1 cellular context compared by ENCODE assay signal in the genomic region with DNA sequence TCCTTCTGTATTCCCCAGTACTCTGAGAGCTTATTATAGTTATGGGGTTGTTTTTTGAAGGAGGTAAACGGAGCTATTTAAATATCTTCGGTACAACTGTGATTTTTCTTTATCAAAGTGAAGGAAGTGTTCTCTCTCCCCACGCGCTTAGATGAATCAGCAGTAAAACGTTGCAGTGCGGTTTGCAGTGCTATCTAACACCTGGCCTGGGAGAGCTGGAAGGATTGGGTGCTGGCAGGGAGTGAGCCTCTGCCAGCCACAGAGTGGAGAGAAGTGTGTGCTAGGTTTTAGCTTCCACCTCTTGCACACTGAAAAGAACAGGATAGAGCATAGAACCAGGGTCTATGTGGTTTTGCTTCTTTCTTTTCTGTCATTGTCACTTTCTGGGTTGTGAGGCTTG.
TF ChIP-seq lines count a peak whose summit lies in the region.

No MANE protein-coding gene starts in this region.

TF ChIP-seq in GM12878, 131 proteins besides CTCF, POLR2A, EP300 and RAD21 (continued from another document):
- TF ChIP-seq ZNF592 (IDR thresholded peaks at IDR 0.05) (no peak), ATF2 (IDR thresholded peaks at IDR 0.05; ENCODE audit: low read length) (0 out of 2 replicates have a peak, but pooled peaks have one; percentile 45), RBBP5 (conservative IDR thresholded peaks at IDR 0.05) (no peak), SP1 (IDR thresholded peaks at IDR 0.05; ENCODE audit: low read depth, low read length) (peak; percentile 91), ELK1 (IDR thresholded peaks at IDR 0.05; ENCODE audit: low read depth, low read length) (no peak), RUNX3 (IDR thresholded peaks at IDR 0.05; ENCODE audit: low read length) (peak; percentile 94), REST (IDR thresholded peaks at IDR 0.05; ENCODE audit: low read depth, low read length) (no peak), FOXM1 (IDR thresholded peaks at IDR 0.05; ENCODE audit: low read depth, low read length) (no peak), RFX5 (IDR thresholded peaks at IDR 0.05; ENCODE audit: low read depth, low read length) (no peak), BCL11A (IDR thresholded peaks at IDR 0.05; ENCODE audit: low read depth, low read length) (no peak), IKZF2 (IDR thresholded peaks at IDR 0.05) (0 out of 4 replicates have a peak, but pooled peaks of 1 of the 2 experiments have one; percentile 11), CBFB (IDR thresholded peaks at IDR 0.05; ENCODE audit: low read depth) (peak; percentile 76; the same call in 1 of the 2 replicates), ETV6 (conservative IDR thresholded peaks at IDR 0.05 in 1 of 2, IDR thresholded peaks at IDR 0.05 in 1 of 2; ENCODE audit: borderline replicate concordance in 1 of 2, low read depth in 1 of 2) (no peak), SIN3A (IDR thresholded peaks at IDR 0.05; ENCODE audit: low read depth, low read length) (no peak), BACH1 (IDR thresholded peaks at IDR 0.05; ENCODE audit: borderline replicate concordance) (no peak), YY1 (IDR thresholded peaks at IDR 0.05; ENCODE audit: low read depth, low read length) (0 out of 2 replicates have a peak, but pooled peaks have one; percentile 46), CREB1 (IDR thresholded peaks at IDR 0.05; ENCODE audit: low read depth) (0 out of 2 replicates have a peak, but pooled peaks have one; percentile 32), NRF1 (conservative IDR thresholded peaks at IDR 0.05; ENCODE audit: low read depth, low read length) (no peak), MYB (IDR thresholded peaks at IDR 0.05; ENCODE audit: borderline replicate concordance, low read depth, low read length) (no peak)
- TF ChIP-seq, protein P1, sequence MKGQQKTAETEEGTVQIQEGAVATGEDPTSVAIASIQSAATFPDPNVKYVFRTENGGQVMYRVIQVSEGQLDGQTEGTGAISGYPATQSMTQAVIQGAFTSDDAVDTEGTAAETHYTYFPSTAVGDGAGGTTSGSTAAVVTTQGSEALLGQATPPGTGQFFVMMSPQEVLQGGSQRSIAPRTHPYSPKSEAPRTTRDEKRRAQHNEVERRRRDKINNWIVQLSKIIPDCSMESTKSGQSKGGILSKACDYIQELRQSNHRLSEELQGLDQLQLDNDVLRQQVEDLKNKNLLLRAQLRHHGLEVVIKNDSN (IDR thresholded peaks at IDR 0.05; ENCODE audit: borderline replicate concordance, extremely low read length, insufficient read depth, low read depth, low read length): no peak
- TF ChIP-seq, protein P2, sequence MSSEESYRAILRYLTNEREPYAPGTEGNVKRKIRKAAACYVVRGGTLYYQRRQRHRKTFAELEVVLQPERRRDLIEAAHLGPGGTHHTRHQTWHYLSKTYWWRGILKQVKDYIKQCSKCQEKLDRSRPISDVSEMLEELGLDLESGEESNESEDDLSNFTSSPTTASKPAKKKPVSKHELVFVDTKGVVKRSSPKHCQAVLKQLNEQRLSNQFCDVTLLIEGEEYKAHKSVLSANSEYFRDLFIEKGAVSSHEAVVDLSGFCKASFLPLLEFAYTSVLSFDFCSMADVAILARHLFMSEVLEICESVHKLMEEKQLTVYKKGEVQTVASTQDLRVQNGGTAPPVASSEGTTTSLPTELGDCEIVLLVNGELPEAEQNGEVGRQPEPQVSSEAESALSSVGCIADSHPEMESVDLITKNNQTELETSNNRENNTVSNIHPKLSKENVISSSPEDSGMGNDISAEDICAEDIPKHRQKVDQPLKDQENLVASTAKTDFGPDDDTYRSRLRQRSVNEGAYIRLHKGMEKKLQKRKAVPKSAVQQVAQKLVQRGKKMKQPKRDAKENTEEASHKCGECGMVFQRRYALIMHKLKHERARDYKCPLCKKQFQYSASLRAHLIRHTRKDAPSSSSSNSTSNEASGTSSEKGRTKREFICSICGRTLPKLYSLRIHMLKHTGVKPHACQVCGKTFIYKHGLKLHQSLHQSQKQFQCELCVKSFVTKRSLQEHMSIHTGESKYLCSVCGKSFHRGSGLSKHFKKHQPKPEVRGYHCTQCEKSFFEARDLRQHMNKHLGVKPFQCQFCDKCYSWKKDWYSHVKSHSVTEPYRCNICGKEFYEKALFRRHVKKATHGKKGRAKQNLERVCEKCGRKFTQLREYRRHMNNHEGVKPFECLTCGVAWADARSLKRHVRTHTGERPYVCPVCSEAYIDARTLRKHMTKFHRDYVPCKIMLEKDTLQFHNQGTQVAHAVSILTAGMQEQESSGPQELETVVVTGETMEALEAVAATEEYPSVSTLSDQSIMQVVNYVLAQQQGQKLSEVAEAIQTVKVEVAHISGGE (CRISPR knock-in tag; IDR thresholded peaks at IDR 0.05): no peak
- TF ChIP-seq, protein P3, sequence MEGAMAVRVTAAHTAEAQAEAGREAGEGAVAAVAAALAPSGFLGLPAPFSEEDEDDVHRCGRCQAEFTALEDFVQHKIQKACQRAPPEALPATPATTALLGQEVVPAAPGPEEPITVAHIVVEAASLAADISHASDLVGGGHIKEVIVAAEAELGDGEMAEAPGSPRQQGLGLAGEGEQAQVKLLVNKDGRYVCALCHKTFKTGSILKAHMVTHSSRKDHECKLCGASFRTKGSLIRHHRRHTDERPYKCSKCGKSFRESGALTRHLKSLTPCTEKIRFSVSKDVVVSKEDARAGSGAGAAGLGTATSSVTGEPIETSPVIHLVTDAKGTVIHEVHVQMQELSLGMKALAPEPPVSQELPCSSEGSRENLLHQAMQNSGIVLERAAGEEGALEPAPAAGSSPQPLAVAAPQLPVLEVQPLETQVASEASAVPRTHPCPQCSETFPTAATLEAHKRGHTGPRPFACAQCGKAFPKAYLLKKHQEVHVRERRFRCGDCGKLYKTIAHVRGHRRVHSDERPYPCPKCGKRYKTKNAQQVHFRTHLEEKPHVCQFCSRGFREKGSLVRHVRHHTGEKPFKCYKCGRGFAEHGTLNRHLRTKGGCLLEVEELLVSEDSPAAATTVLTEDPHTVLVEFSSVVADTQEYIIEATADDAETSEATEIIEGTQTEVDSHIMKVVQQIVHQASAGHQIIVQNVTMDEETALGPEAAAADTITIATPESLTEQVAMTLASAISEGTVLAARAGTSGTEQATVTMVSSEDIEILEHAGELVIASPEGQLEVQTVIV (IDR thresholded peaks at IDR 0.05; ENCODE audit: borderline replicate concordance, partially characterized antibody): no peak
- TF ChIP-seq, protein P4, sequence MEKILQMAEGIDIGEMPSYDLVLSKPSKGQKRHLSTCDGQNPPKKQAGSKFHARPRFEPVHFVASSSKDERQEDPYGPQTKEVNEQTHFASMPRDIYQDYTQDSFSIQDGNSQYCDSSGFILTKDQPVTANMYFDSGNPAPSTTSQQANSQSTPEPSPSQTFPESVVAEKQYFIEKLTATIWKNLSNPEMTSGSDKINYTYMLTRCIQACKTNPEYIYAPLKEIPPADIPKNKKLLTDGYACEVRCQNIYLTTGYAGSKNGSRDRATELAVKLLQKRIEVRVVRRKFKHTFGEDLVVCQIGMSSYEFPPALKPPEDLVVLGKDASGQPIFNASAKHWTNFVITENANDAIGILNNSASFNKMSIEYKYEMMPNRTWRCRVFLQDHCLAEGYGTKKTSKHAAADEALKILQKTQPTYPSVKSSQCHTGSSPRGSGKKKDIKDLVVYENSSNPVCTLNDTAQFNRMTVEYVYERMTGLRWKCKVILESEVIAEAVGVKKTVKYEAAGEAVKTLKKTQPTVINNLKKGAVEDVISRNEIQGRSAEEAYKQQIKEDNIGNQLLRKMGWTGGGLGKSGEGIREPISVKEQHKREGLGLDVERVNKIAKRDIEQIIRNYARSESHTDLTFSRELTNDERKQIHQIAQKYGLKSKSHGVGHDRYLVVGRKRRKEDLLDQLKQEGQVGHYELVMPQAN (conservative IDR thresholded peaks at IDR 0.05): no peak
